12 cellular contexts compared by ENCODE assay signal in genomic region chr10:1119501-1119900, GRCh38.
"Had no signal": no experiment of that assay in that cellular context is flagged by ENCODE, and none has a peak within 500 bp of the region (broad histone marks: within the 10 kb centered on the region; RNA-seq: fewer than 3 reads in every experiment).

No MANE protein-coding gene starts in this region.

- DNase-seq: activated B cell treated with CpG ODN at 0.5 μM for 24 hours; activated CD4-positive, alpha-beta T cell treated with anti-CD3 and anti-CD28 coated beads, Interleukin-2, amount 10 ng/mL, durations not matched to agents 7 days and 5 days; activated naive CD4-positive, alpha-beta T cell; amygdala; dermis blood vessel endothelial cell; foreskin keratinocyte; stimulated activated CD4-positive, alpha-beta T cell treated with anti-CD3 and anti-CD28 coated beads, Interleukin-4, amount 100 ng/mL, for 1 hour; stomach; T-helper 1 cell had no signal

- H3K4me1 ChIP-seq: foreskin keratinocyte, stomach, vagina had no signal

- H3K27me3 Mint-ChIP-seq: activated B cell treated with CpG ODN at 0.5 μM for 24 hours; activated CD4-positive, alpha-beta T cell treated with anti-CD3 and anti-CD28 coated beads, Interleukin-2, amount 10 ng/mL, durations not matched to agents 7 days and 5 days; brain had no signal

- H3K27ac Mint-ChIP-seq: activated B cell treated with CpG ODN at 0.5 μM for 24 hours had no signal

- H3K4me3 ChIP-seq: SK-N-MC, stomach, vagina had no signal

- H3K4me3 Mint-ChIP-seq: activated B cell treated with CpG ODN at 0.5 μM for 24 hours; activated CD4-positive, alpha-beta T cell treated with anti-CD3 and anti-CD28 coated beads, Interleukin-2, amount 10 ng/mL, durations not matched to agents 7 days and 5 days; brain had no signal

- H3K27me3 ChIP-seq: foreskin keratinocyte, stomach, vagina had no signal

- H3K27ac ChIP-seq: foreskin keratinocyte, SK-N-MC, stomach, vagina had no signal

- H3K9me3 ChIP-seq: stomach, vagina had no signal

- ATAC-seq: foreskin keratinocyte had no signal

- H3K9me3 Mint-ChIP-seq: activated B cell treated with CpG ODN at 0.5 μM for 24 hours; activated CD4-positive, alpha-beta T cell treated with anti-CD3 and anti-CD28 coated beads, Interleukin-2, amount 10 ng/mL, durations not matched to agents 7 days and 5 days; brain had no signal
